Comparison of ENCODE assay signal across 16 cellular contexts in genomic region chr18:55199291-55199963, GRCh38.
"Had no signal": no experiment of that assay in that cellular context is flagged by ENCODE, and none has a peak within 500 bp of the region (broad histone marks: within the 10 kb centered on the region; RNA-seq: fewer than 3 reads in every experiment).

No MANE protein-coding gene starts in this region.

- DNase-seq: activated CD4-positive, alpha-beta T cell treated with anti-CD3 and anti-CD28 coated beads, Interleukin-2, amount 50 U/mL, for 1 hour; activated CD8-positive, alpha-beta T cell treated with anti-CD3 and anti-CD28 coated beads, Interleukin-2, amount 10 ng/mL, durations not matched to agents 7 days and 5 days; effector memory CD4-positive, alpha-beta T cell; foreskin keratinocyte; left colon; mucosa of descending colon; nephron progenitor cell; right cardiac atrium; stimulated activated CD4-positive, alpha-beta T cell treated with anti-CD3 and anti-CD28 coated beads, Interleukin-4, amount 100 ng/mL, for 24 hours; stimulated activated naive CD8-positive, alpha-beta T cell treated with anti-CD3 and anti-CD28 coated beads, Interleukin-15, Interleukin-2, amounts not matched to agents 100 U/mL and 50 U/mL, for 24 hours; thyroid gland; upper lobe of right lung had no signal

- H3K27ac ChIP-seq: foreskin keratinocyte, parathyroid adenoma, thyroid gland, upper lobe of right lung had no signal

- H3K27me3 ChIP-seq: breast epithelium, thyroid gland, upper lobe of right lung had no signal

- ATAC-seq: activated CD4-positive, CD25-positive, alpha-beta regulatory T cell treated with anti-CD3 and anti-CD28 coated beads, Interleukin-2, amount 50 U/mL, for 24 hours; activated CD8-positive, alpha-beta T cell treated with anti-CD3 and anti-CD28 coated beads, Interleukin-2, amount 10 ng/mL, durations not matched to agents 7 days and 5 days; activated naive CD4-positive, alpha-beta T cell treated with anti-CD3 and anti-CD28 coated beads, Interleukin-2, amount 50 U/mL, for 72 hours; foreskin keratinocyte; left colon; mucosa of descending colon; right cardiac atrium; stimulated activated naive CD8-positive, alpha-beta T cell treated with anti-CD3 and anti-CD28 coated beads, Interleukin-15, Interleukin-2, amounts not matched to agents 100 U/mL and 50 U/mL, for 24 hours; upper lobe of right lung had no signal

- H3K4me1 ChIP-seq: breast epithelium, foreskin keratinocyte, parathyroid adenoma, thyroid gland, upper lobe of right lung had no signal

- H3K36me3 ChIP-seq: breast epithelium, thyroid gland, upper lobe of right lung had no signal

- H3K9me3 ChIP-seq: mucosa of descending colon, thyroid gland, upper lobe of right lung had no signal

- H3K4me3 ChIP-seq: breast epithelium, mucosa of descending colon, thyroid gland, upper lobe of right lung had no signal

- H2AFZ ChIP-seq: parathyroid adenoma had no signal

- H3K79me2 ChIP-seq: parathyroid adenoma had no signal
